Comparison of ENCODE assay signal across 25 cellular contexts in the genomic region with DNA sequence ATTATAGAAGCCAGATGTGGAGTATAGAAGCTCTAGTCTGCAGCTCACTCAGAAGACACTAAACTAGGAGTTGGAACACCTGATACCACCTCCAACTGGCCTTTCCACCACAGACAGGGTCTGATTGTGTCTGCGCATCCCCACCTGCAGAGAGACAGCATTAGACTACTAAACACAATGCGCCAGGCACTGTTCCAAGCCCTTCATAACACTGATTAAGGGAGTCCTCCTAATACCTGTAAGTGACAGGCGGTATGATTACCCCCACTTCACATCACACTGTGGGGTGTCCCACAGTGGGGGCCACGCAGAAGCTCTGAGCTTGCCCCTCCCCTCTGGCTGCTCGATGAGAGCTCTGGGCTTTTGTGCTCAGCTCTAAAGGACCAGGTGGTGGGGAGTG.
DNase-seq lines count a peak whose midpoint lies in the region; ATAC-seq and TF ChIP-seq lines count a peak whose summit lies in the region.
"Had no signal": no experiment of that assay in that cellular context is flagged by ENCODE, and none has a peak within 500 bp of the region (broad histone marks: within the 10 kb centered on the region; RNA-seq: fewer than 3 reads in every experiment).

No MANE protein-coding gene starts in this region.

- H3K27ac ChIP-seq in gastroesophageal sphincter = peak overlapping the region in 3 of 4 donors; percentile 38 to 59 (median 53)
- H3K27ac ChIP-seq in MM.1S (ENCODE audit: low read length) = no peak overlapping the region
- H3K27ac ChIP-seq: PC-9, tibial nerve, WERI-Rb-1 had no signal

- H3K4me3 Mint-ChIP-seq in type B pancreatic cell = peak overlapping the region; percentile 28
- H3K4me3 Mint-ChIP-seq: activated CD4-positive, alpha-beta memory T cell treated with anti-CD3 and anti-CD28 coated beads, Interleukin-2, amount 10 ng/mL, durations not matched to agents 7 days and 5 days; activated naive CD4-positive, alpha-beta T cell treated with anti-CD3 and anti-CD28 coated beads, Interleukin-2, amount 10 ng/mL, durations not matched to agents 7 days and 5 days; stimulated activated naive CD8-positive, alpha-beta T cell treated with anti-CD3 and anti-CD28 coated beads, Interleukin-15, Interleukin-2, amounts not matched to agents 100 ng/mL and 50 ng/mL, for 24 hours; T-helper 17 cell had no signal

- H3K79me2 ChIP-seq in MM.1S (ENCODE audit: low read length) = no peaks in the 10 kb centered on the region

- no peaks in the 10 kb centered on the region for H4K20me1 ChIP-seq in MM.1S (ENCODE audit: insufficient read depth, low read length)

- H3K4me3 ChIP-seq in gastroesophageal sphincter (no peak overlapping the region), MM.1S (ENCODE audit: low read length) (no peak overlapping the region)
- H3K4me3 ChIP-seq: PC-9, SJSA1, tibial nerve had no signal

- peaks cover 3 to 56% (median 12%) of the 10 kb centered on the region in 3 donors for H3K4me1 ChIP-seq in gastroesophageal sphincter
- no peaks in the 10 kb centered on the region for H3K4me1 ChIP-seq in MM.1S (ENCODE audit: low read length)
- H3K4me1 ChIP-seq: BE2C had no signal

- ATAC-seq in gastroesophageal sphincter (no peak), GM21390 (IDR thresholded peaks at IDR 0.05; ENCODE audit: unreplicated experiment) (no peak), HG03095 (IDR thresholded peaks at IDR 0.05; ENCODE audit: unreplicated experiment) (no peak)
- ATAC-seq: T-helper 17 cell had no signal

- peaks cover 38% of the 10 kb centered on the region for H3K36me3 Mint-ChIP-seq in type B pancreatic cell
- H3K36me3 Mint-ChIP-seq: activated naive CD4-positive, alpha-beta T cell treated with anti-CD3 and anti-CD28 coated beads, Interleukin-2, amount 10 ng/mL, durations not matched to agents 7 days and 5 days had no signal

- H3K9me3 Mint-ChIP-seq in type B pancreatic cell = no peaks in the 10 kb centered on the region
- H3K9me3 Mint-ChIP-seq: activated CD4-positive, alpha-beta memory T cell treated with anti-CD3 and anti-CD28 coated beads, Interleukin-2, amount 10 ng/mL, durations not matched to agents 7 days and 5 days; activated naive CD4-positive, alpha-beta T cell treated with anti-CD3 and anti-CD28 coated beads, Interleukin-2, amount 10 ng/mL, durations not matched to agents 7 days and 5 days; stimulated activated naive CD8-positive, alpha-beta T cell treated with anti-CD3 and anti-CD28 coated beads, Interleukin-15, Interleukin-2, amounts not matched to agents 100 ng/mL and 50 ng/mL, for 24 hours had no signal

- no peak overlapping the region for H3K4me2 ChIP-seq in MM.1S (ENCODE audit: low read depth, low read length)
- H3K4me2 ChIP-seq: PC-9 had no signal

- no CpG with 5 or more reads among the region's 5 CpGs for WGBS in gastroesophageal sphincter (ENCODE audit: low coverage in 1 of 2), 2 donors

- no peak overlapping the region for H3K27ac Mint-ChIP-seq in type B pancreatic cell
- H3K27ac Mint-ChIP-seq: activated CD4-positive, alpha-beta memory T cell treated with anti-CD3 and anti-CD28 coated beads, Interleukin-2, amount 10 ng/mL, durations not matched to agents 7 days and 5 days; activated naive CD4-positive, alpha-beta T cell treated with anti-CD3 and anti-CD28 coated beads, Interleukin-2, amount 10 ng/mL, durations not matched to agents 7 days and 5 days; stimulated activated naive CD8-positive, alpha-beta T cell treated with anti-CD3 and anti-CD28 coated beads, Interleukin-15, Interleukin-2, amounts not matched to agents 100 ng/mL and 50 ng/mL, for 24 hours; T-helper 17 cell had no signal

- no peak overlapping the region for H3K9ac ChIP-seq in MM.1S (ENCODE audit: low read length)

- H3K4me1 Mint-ChIP-seq in type B pancreatic cell (ENCODE audit: unreplicated experiment) = peaks cover 17% of the 10 kb centered on the region
- H3K4me1 Mint-ChIP-seq: activated CD4-positive, alpha-beta memory T cell treated with anti-CD3 and anti-CD28 coated beads, Interleukin-2, amount 10 ng/mL, durations not matched to agents 7 days and 5 days; activated naive CD4-positive, alpha-beta T cell treated with anti-CD3 and anti-CD28 coated beads, Interleukin-2, amount 10 ng/mL, durations not matched to agents 7 days and 5 days; T-helper 17 cell had no signal

- no peaks in the 10 kb centered on the region for H3K27me3 Mint-ChIP-seq in type B pancreatic cell

- no peaks in the 10 kb centered on the region for H3K9me2 ChIP-seq in MM.1S (replicated peaks; ENCODE audit: insufficient read depth, low read length)

- H3F3A ChIP-seq in MM.1S (ENCODE audit: insufficient read depth, low read length) = no peaks in the 10 kb centered on the region

- H3K27me3 ChIP-seq in gastroesophageal sphincter (no peaks in the 10 kb centered on the region), MM.1S (replicated peaks; ENCODE audit: insufficient read depth, low read length) (no peaks in the 10 kb centered on the region)
- H3K27me3 ChIP-seq: BE2C, SJSA1, tibial nerve had no signal

- DNase-seq in DMS153 (lab: John Stamatoyannopoulos, UW) (peak; percentile 38), DMS153 treated with DMSO at 0.1 percent for 48 hours (lab: John Stamatoyannopoulos, UW; ENCODE audit: unreplicated experiment) (no peak), NCI-H2227 (lab: John Stamatoyannopoulos, UW; ENCODE audit: unreplicated experiment) (peak; percentile 73), type B pancreatic cell (ENCODE audit: extremely low spot score, unreplicated experiment) (no peak), MM.1S (no peak)
- DNase-seq: 8988T; activated CD4-positive, alpha-beta memory T cell treated with anti-CD3 and anti-CD28 coated beads, Interleukin-2, amount 10 ng/mL, durations not matched to agents 7 days and 5 days; activated naive CD4-positive, alpha-beta T cell treated with anti-CD3 and anti-CD28 coated beads, Interleukin-2, amount 10 ng/mL, durations not matched to agents 7 days and 5 days; aorta; BE2C; Calu3; cerebellar nuclear complex; effector CD8-positive, alpha-beta T cell; left ventricle myocardium superior; NCI-H1694 treated with DMSO at 0.1 percent for 48 hours; NCI-H526; PC-9; T-helper 17 cell had no signal

- H3K9me3 ChIP-seq in gastroesophageal sphincter (no peaks in the 10 kb centered on the region), MM.1S (replicated peaks; ENCODE audit: insufficient read depth, low read length) (no peaks in the 10 kb centered on the region)
- H3K9me3 ChIP-seq: BE2C, SJSA1, tibial nerve had no signal

- H3K36me3 ChIP-seq in gastroesophageal sphincter = peaks cover 3 to 19% of the 10 kb centered on the region in 2 donors
- no peaks in the 10 kb centered on the region for H3K36me3 ChIP-seq in MM.1S (replicated peaks; ENCODE audit: insufficient read depth, low read length)
- H3K36me3 ChIP-seq: BE2C, WERI-Rb-1 had no signal

- no peak overlapping the region for H2AFZ ChIP-seq in MM.1S (ENCODE audit: low read length)
- H2AFZ ChIP-seq: PC-9 had no signal

- TF ChIP-seq CTCF in gastroesophageal sphincter (IDR thresholded peaks at IDR 0.05) = no peak
- no peak for TF ChIP-seq CTCF in type B pancreatic cell (conservative IDR thresholded peaks at IDR 0.05)
- TF ChIP-seq CTCF in MM.1S (IDR thresholded peaks at IDR 0.05; ENCODE audit: low read length) = no peak

- TF ChIP-seq POLR2A in gastroesophageal sphincter (IDR thresholded peaks at IDR 0.05) = no peak

- no peak for TF ChIP-seq EP300 in gastroesophageal sphincter (IDR thresholded peaks at IDR 0.05)

Comparison
In these comparisons a context has a peak if more than half of its experiments do, and no peak if none do; other contexts are left out.
1. DNase-seq: peak in DMS153 (single experiment) and NCI-H2227 (single experiment); none in DMS153 treated with DMSO at 0.1 percent for 48 hours (single experiment), type B pancreatic cell (single experiment) and MM.1S (single experiment).